ENCODE assay signal across 25 cellular contexts in the genomic region with DNA sequence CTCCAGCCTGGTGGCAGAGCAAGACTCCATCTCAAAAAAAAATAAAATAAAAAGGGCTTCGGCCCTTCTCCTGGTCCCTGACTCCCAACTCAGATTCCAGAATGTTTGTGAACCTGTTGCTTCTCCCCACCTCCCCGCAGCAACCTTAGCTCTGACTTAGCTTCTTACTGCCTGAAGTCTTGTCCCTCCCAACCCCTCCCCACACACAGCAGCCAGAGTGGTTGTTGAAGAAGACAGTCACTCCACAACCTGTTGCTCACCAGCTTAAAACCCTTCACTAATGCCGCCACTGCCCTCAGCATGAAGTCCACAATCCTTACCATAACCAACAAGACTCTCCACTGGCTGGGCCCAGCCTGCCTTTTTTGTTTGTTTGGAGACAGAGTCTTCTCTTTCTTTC. TPM values are rescaled to one million over a fixed set of nuclear protein-coding genes. Genes with fewer than 3 reads are reported as not detected.
"Had no signal": no experiment of that assay in that cellular context is flagged by ENCODE, and none has a peak within 500 bp of the region (broad histone marks: within the 10 kb centered on the region; RNA-seq: fewer than 3 reads in every experiment).

No MANE protein-coding gene starts in this region.

- H3K27me3 ChIP-seq: testis, thyroid gland, uterus, vagina had no signal

- H3K27ac ChIP-seq: stomach, suprapubic skin, testis, thoracic aorta, thyroid gland, tibial artery, tibial nerve, transverse colon, upper lobe of left lung, upper lobe of right lung, uterus, vagina had no signal

- ATAC-seq: stimulated activated effector memory CD8-positive, alpha-beta T cell treated with anti-CD3 and anti-CD28 coated beads, Interleukin-12 subunit alpha, Interleukin-12 subunit beta, amount 100 ng/mL, for 72 hours; stimulated activated memory B cell treated with anti-CD40 and anti-IgM and Interleukin-4, amounts not matched to agents 10 μg/mL and 1 μg/mL and 100 μg/mL, for 72 hours; stimulated activated naive B cell treated with anti-CD40 and anti-IgM and Interleukin-4, amounts not matched to agents 10 μg/mL and 1 μg/mL and 100 μg/mL, for 72 hours; stimulated activated naive CD8-positive, alpha-beta T cell treated with anti-CD3 and anti-CD28 coated beads, Interleukin-15, amount 100 ng/mL, for 72 hours; stimulated activated naive CD8-positive, alpha-beta T cell treated with anti-CD3 and anti-CD28 coated beads, Interleukin-15, Interleukin-2, amounts not matched to agents 100 U/mL and 50 U/mL, for 24 hours; upper lobe of right lung had no signal

- H3K4me3 ChIP-seq: stomach, suprapubic skin, testis, thoracic aorta, thyroid gland, tibial artery, tibial nerve, transverse colon, upper lobe of left lung, upper lobe of right lung, uterus, vagina had no signal

- H3K4me1 ChIP-seq: stomach, suprapubic skin, testis, thyroid gland, tibial artery, tibial nerve, transverse colon, upper lobe of left lung, upper lobe of right lung, uterus, vagina had no signal

- H3K9me3 ChIP-seq: stomach, suprapubic skin, testis, thoracic aorta, thyroid gland, tibial artery, tibial nerve, transverse colon, upper lobe of left lung, upper lobe of right lung, uterus, vagina had no signal

- DNase-seq: stimulated activated CD4-positive, alpha-beta T cell treated with anti-CD3 and anti-CD28 coated beads, Interleukin-2, amount 100 ng/mL, for 48 hours; stimulated activated CD4-positive, alpha-beta T cell treated with anti-CD3 and anti-CD28 coated beads, Interleukin-4, amount 100 ng/mL, for 1 hour; stimulated activated CD4-positive, alpha-beta T cell treated with anti-CD3 and anti-CD28 coated beads, Interleukin-4, amount 100 ng/mL, for 24 hours; stimulated activated CD4-positive, alpha-beta T cell treated with anti-CD3 and anti-CD28 coated beads, Interleukin-4, amount 100 ng/mL, for 4 hours; stimulated activated CD8-positive, alpha-beta memory T cell treated with anti-CD3 and anti-CD28 coated beads, Interleukin-4, amount 100 ng/mL, for 48 hours; stimulated activated naive B cell treated with anti-CD40 and anti-IgM and Interleukin-4, amounts not matched to agents 10 μg/mL and 1 μg/mL and 100 μg/mL, for 72 hours; stimulated activated naive CD4-positive, alpha-beta T cell; stimulated activated naive CD4-positive, alpha-beta T cell treated with Interleukin-2 at 50 U/mL for 16 hours; stimulated activated naive CD8-positive, alpha-beta T cell treated with anti-CD3 and anti-CD28 coated beads, Interleukin-15, amount 100 ng/mL, for 72 hours; stimulated activated naive CD8-positive, alpha-beta T cell treated with anti-CD3 and anti-CD28 coated beads, Interleukin-15, Interleukin-2, amounts not matched to agents 100 U/mL and 50 U/mL, for 24 hours; stomach; substantia nigra; testis; thyroid gland; tibial artery; transverse colon; upper lobe of left lung; upper lobe of right lung; uterus had no signal

- H3K36me3 ChIP-seq: stomach, suprapubic skin, thoracic aorta, thyroid gland, tibial artery, tibial nerve, transverse colon, upper lobe of left lung, upper lobe of right lung, uterus, vagina had no signal

RNA-seq across cellular contexts. Expression of gene PTPRT, which starts 6.5 kb away (rescaled TPM):
- total RNA-seq: thoracic aorta, vagina had no signal
